ENCODE assay signal across 1 cellular context in the genomic region with DNA sequence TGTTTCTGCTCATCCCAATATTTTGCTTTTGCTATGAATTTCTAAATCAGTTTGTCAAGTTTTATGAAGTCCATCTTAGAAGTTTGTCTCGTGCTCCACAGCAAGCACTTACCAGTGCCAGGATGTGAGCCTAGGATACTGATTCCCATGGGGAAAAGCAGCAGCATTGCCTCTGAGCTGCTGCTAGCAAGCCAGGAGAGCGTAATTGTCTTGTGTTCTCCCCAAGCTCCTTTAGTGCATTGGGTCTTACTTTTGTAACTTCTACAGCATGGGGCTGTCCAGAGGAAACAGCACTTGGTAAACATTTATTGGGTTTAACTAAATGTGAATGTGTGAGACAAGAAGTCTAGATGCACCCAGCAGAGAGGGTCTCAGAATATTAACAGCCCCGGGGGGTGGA.
TF ChIP-seq lines count a peak whose summit lies in the region.

No MANE protein-coding gene starts in this region.

TF ChIP-seq in SK-N-SH, 30 proteins besides CTCF, POLR2A, EP300 and RAD21 (continued from another document):
- TF ChIP-seq, protein P1, sequence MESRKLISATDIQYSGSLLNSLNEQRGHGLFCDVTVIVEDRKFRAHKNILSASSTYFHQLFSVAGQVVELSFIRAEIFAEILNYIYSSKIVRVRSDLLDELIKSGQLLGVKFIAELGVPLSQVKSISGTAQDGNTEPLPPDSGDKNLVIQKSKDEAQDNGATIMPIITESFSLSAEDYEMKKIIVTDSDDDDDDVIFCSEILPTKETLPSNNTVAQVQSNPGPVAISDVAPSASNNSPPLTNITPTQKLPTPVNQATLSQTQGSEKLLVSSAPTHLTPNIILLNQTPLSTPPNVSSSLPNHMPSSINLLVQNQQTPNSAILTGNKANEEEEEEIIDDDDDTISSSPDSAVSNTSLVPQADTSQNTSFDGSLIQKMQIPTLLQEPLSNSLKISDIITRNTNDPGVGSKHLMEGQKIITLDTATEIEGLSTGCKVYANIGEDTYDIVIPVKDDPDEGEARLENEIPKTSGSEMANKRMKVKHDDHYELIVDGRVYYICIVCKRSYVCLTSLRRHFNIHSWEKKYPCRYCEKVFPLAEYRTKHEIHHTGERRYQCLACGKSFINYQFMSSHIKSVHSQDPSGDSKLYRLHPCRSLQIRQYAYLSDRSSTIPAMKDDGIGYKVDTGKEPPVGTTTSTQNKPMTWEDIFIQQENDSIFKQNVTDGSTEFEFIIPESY (IDR thresholded peaks at IDR 0.05; ENCODE audit: borderline replicate concordance, low read depth), result no peak
- no peak for TF ChIP-seq TEAD4 (IDR thresholded peaks at IDR 0.05; ENCODE audit: borderline replicate concordance, insufficient read depth)
- no peak for TF ChIP-seq USF1 (IDR thresholded peaks at IDR 0.05; ENCODE audit: borderline replicate concordance, low read depth)
- no peak for TF ChIP-seq RXRA (IDR thresholded peaks at IDR 0.05; ENCODE audit: borderline replicate concordance, low read depth)
- no peak for TF ChIP-seq SMC3 (IDR thresholded peaks at IDR 0.05; ENCODE audit: low read depth, low read length)
- no peak for TF ChIP-seq SIN3A (IDR thresholded peaks at IDR 0.05; ENCODE audit: borderline replicate concordance, low read depth, low read length)
- TF ChIP-seq TCF12 (IDR thresholded peaks at IDR 0.05), result no peak
- TF ChIP-seq, protein P2, sequence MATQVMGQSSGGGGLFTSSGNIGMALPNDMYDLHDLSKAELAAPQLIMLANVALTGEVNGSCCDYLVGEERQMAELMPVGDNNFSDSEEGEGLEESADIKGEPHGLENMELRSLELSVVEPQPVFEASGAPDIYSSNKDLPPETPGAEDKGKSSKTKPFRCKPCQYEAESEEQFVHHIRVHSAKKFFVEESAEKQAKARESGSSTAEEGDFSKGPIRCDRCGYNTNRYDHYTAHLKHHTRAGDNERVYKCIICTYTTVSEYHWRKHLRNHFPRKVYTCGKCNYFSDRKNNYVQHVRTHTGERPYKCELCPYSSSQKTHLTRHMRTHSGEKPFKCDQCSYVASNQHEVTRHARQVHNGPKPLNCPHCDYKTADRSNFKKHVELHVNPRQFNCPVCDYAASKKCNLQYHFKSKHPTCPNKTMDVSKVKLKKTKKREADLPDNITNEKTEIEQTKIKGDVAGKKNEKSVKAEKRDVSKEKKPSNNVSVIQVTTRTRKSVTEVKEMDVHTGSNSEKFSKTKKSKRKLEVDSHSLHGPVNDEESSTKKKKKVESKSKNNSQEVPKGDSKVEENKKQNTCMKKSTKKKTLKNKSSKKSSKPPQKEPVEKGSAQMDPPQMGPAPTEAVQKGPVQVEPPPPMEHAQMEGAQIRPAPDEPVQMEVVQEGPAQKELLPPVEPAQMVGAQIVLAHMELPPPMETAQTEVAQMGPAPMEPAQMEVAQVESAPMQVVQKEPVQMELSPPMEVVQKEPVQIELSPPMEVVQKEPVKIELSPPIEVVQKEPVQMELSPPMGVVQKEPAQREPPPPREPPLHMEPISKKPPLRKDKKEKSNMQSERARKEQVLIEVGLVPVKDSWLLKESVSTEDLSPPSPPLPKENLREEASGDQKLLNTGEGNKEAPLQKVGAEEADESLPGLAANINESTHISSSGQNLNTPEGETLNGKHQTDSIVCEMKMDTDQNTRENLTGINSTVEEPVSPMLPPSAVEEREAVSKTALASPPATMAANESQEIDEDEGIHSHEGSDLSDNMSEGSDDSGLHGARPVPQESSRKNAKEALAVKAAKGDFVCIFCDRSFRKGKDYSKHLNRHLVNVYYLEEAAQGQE (IDR thresholded peaks at IDR 0.05; ENCODE audit: low read depth, low read length), result no peak
- no peak for TF ChIP-seq RCOR1 (IDR thresholded peaks at IDR 0.05; ENCODE audit: low read length)
- no peak for TF ChIP-seq RFX5 (IDR thresholded peaks at IDR 0.05; ENCODE audit: low read length)
- TF ChIP-seq USF2 (IDR thresholded peaks at IDR 0.05; ENCODE audit: borderline replicate concordance, low read depth, low read length), result no peak
- no peak for TF ChIP-seq NFIC (IDR thresholded peaks at IDR 0.05; ENCODE audit: borderline replicate concordance)
- no peak for TF ChIP-seq EZH2phosphoT487 (IDR thresholded peaks at IDR 0.05; ENCODE audit: borderline replicate concordance, low read depth)
- TF ChIP-seq ELF1 (IDR thresholded peaks at IDR 0.05), result no peak
- TF ChIP-seq YY1 (IDR thresholded peaks at IDR 0.05; ENCODE audit: low read depth), result no peak
